Comparison of ENCODE assay signal across 14 cellular contexts in the genomic region with DNA sequence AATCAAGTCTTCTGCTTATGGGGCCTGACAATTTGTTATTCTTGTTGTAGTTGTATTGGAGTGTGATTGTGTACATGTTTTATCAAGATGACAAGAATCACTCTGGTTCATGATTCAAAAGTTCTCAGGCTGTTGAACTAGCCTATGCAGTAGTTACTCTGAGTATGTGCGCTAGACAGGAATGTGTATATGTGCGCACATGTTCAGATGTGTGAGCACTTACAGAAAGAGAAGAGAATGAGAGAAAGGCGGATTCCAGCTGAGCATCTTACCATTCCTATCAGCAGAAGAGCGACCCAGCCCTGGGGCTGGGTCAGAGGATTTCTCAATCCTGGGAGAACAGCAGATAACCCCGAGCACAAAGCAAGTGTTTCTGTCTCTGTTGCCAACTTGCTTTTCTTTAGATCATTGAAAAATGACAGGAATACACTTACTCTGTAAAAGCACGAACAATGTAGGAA.
DNase-seq lines count a peak whose midpoint lies in the region; ATAC-seq and TF ChIP-seq lines count a peak whose summit lies in the region.
"Had no signal": no experiment of that assay in that cellular context is flagged by ENCODE, and none has a peak within 500 bp of the region (broad histone marks: within the 10 kb centered on the region; RNA-seq: fewer than 3 reads in every experiment).

No MANE protein-coding gene starts in this region.

- H3K27me3 ChIP-seq in breast epithelium (no peaks in the 10 kb centered on the region), right cardiac atrium (ENCODE audit: control insufficient read depth, insufficient read depth) (no peaks in the 10 kb centered on the region), skeletal muscle satellite cell (ENCODE audit: control insufficient read depth, insufficient read depth, low read length) (no peaks in the 10 kb centered on the region), A673 (replicated peaks; ENCODE audit: insufficient read depth, low read depth, low read length, poor library complexity) (no peaks in the 10 kb centered on the region)

- POLR2A ChIA-PET in A673 (lab: Charles Lee; ENCODE audit: low non-redundant PET), result no interaction called here

- intact Hi-C loops in breast epithelium (cut with DNase I; ENCODE audit: low total_unique reads) (loop anchor here (2.0 kb wide), 1 partner anchor 961 kb away; no protein-coding TSS in a partner anchor), right cardiac atrium (cut with DNase I) (loop anchor here in 3 of 4 donors (5.0 to 10.0 kb wide), 4 partner anchors 407 to 959 kb away; partner anchors contain the start of genes FGGY (in 2 of the 3) and JUN (in 1 of the 3)), A673 (cut with micrococcal nuclease; ENCODE audit: unreplicated experiment) (loop anchor here (5.0 kb wide), 2 partner anchors 53 to 1187 kb away; no protein-coding TSS in a partner anchor)

- no peak overlapping the region for H3K9ac ChIP-seq in skeletal muscle satellite cell (ENCODE audit: low read depth, low read length)

- H3K9me3 ChIP-seq in breast epithelium (no peaks in the 10 kb centered on the region), right cardiac atrium (ENCODE audit: control insufficient read depth, low read length) (no peaks in the 10 kb centered on the region), skeletal muscle satellite cell (replicated peaks; ENCODE audit: low read length) (no peaks in the 10 kb centered on the region), A673 (ENCODE audit: low read depth, low read length, poor library complexity, severe bottlenecking) (no peaks in the 10 kb centered on the region)

- ATAC-seq in right cardiac atrium (peak; percentile 21 to 61), HG02610 (IDR thresholded peaks at IDR 0.05; ENCODE audit: unreplicated experiment) (no peak), GM18858 (IDR thresholded peaks at IDR 0.05; ENCODE audit: unreplicated experiment) (no peak)
- ATAC-seq: activated CD8-positive, alpha-beta T cell treated with anti-CD3 and anti-CD28 coated beads for 36 hours; GM12878; stimulated activated memory B cell treated with anti-CD40 and anti-IgM and Interleukin-4, amounts not matched to agents 10 μg/mL and 1 μg/mL and 100 μg/mL, for 72 hours had no signal

- H3K27ac ChIP-seq in breast epithelium (peak overlapping the region; percentile 46 to 56), right cardiac atrium (ENCODE audit: low read length) (peak overlapping the region; percentile 42), A673 (ENCODE audit: low read depth, low read length, poor library complexity, severe bottlenecking) (no peak overlapping the region)
- H3K27ac ChIP-seq: VCaP had no signal

- H3K36me3 ChIP-seq in breast epithelium, result no peaks in the 10 kb centered on the region
- H3K36me3 ChIP-seq in skeletal muscle satellite cell (ENCODE audit: insufficient read depth, low read length), result no peaks in the 10 kb centered on the region
- no peaks in the 10 kb centered on the region for H3K36me3 ChIP-seq in A673 (ENCODE audit: insufficient read depth, low read length, poor library complexity, severe bottlenecking)

- peak overlapping the region; percentile 4 for H3K4me2 ChIP-seq in skeletal muscle satellite cell (ENCODE audit: low read length)

- BruUV-seq in A673 (replicated peaks; lab: Mats Ljungman, UMichigan), result no TSS peak

- TF ChIP-seq CTCF in breast epithelium (IDR thresholded peaks at IDR 0.05) (no peak), A673 (conservative IDR thresholded peaks at IDR 0.05; ENCODE audit: low read depth, low read length) (no peak)

- DNase-seq in EL (peak; percentile 23), breast epithelium (ENCODE audit: low spot score in 2 of 2) (no peak), right cardiac atrium (peak in 1 of 3 donors; percentile 66), NCI-H524 (lab: John Stamatoyannopoulos, UW) (no peak), A673 (ENCODE audit: low spot score) (no peak)
- DNase-seq: activated CD8-positive, alpha-beta T cell treated with anti-CD3 and anti-CD28 coated beads for 36 hours; Karpas-422; NCI-H1417 had no signal

- TF ChIP-seq POLR2A in breast epithelium (IDR thresholded peaks at IDR 0.05), result no peak

- no peaks in the 10 kb centered on the region for H3K4me1 ChIP-seq in breast epithelium
- H3K4me1 ChIP-seq in right cardiac atrium (ENCODE audit: control insufficient read depth, insufficient read depth, low read length), result peaks cover 13% of the 10 kb centered on the region
- peaks cover 63% of the 10 kb centered on the region for H3K4me1 ChIP-seq in skeletal muscle satellite cell (ENCODE audit: control insufficient read depth, insufficient read depth, low read length)
- H3K4me1 ChIP-seq in A673 (ENCODE audit: insufficient read depth, low read length, poor library complexity, severe bottlenecking), result peaks cover 23% of the 10 kb centered on the region

- H3K4me3 ChIP-seq in breast epithelium (no peak overlapping the region), right cardiac atrium (ENCODE audit: low read length) (no peak overlapping the region), skeletal muscle satellite cell (ENCODE audit: low read length) (no peak overlapping the region), A673 (ENCODE audit: low read depth, low read length, poor library complexity, severe bottlenecking) (no peak overlapping the region)
- H3K4me3 ChIP-seq: GM12878 had no signal

- CTCF ChIA-PET in A673 (lab: Charles Lee), result interaction anchor here (1.1 kb wide), 1 partner anchor 15 kb away, joined by 4 read pairs; no protein-coding TSS in a partner anchor

- WGBS in right cardiac atrium, result 60% methylated on average over 6 of the region's 6 CpGs

Comparison
In these comparisons a context has a peak if more than half of its experiments do, and no peak if none do; other contexts are left out.
1. ATAC-seq: peak in right cardiac atrium (2 of 2); none in HG02610 (single experiment) and GM18858 (single experiment).